16 cellular contexts compared by ENCODE assay signal in the genomic region with DNA sequence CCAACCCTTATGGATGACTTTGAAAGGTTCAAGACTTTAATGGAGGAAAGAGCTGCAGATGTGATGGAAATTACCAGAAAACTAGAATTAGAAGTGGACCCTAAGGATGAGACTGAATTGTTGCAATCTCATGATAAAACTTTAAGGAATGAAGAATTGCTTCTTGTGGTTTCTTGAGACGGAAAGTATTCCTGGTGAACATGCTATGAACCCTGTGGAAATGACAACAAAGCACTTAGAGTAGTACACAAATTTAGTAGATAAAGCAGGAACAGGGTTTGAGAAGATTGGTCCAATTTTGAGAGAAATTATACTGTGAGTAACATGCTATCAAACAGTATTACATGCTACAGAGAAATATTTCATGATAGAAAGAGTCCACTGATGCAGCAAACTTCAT.
DNase-seq lines count a peak whose midpoint lies in the region; ATAC-seq and TF ChIP-seq lines count a peak whose summit lies in the region.
"Had no signal": no experiment of that assay in that cellular context is flagged by ENCODE, and none has a peak within 500 bp of the region (broad histone marks: within the 10 kb centered on the region; RNA-seq: fewer than 3 reads in every experiment).

No MANE protein-coding gene starts in this region.

- DNase-seq in AG09309 (ENCODE audit: low read depth) = peak; percentile 48
- DNase-seq in GM04504 (ENCODE audit: low read depth) = peak; percentile 28
- DNase-seq in astrocyte of the hippocampus (ENCODE audit: low read depth, low spot score) = peak; percentile 29
- peak; percentile 35 for DNase-seq in non-pigmented ciliary epithelial cell (ENCODE audit: low read depth)
- no peak for DNase-seq in foreskin fibroblast
- DNase-seq in NCI-H345 treated with DMSO at 0.1 percent for 48 hours (lab: John Stamatoyannopoulos, UW; ENCODE audit: unreplicated experiment) = no peak
- DNase-seq: AML-193, DMS79 treated with DMSO at 0.1 percent for 48 hours, NCI-H1048, NCI-H1436, NCI-H1930, NCI-H226, NCI-H526, SJCRH30 had no signal

- TF ChIP-seq CTCF in AG09309 (IDR thresholded peaks at IDR 0.05; ENCODE audit: control insufficient read depth, insufficient read depth, low read depth, low read length, missing control alignments) = no peak
- no peak for TF ChIP-seq CTCF in foreskin fibroblast (IDR thresholded peaks at IDR 0.05; ENCODE audit: low read depth, low read length)

- ATAC-seq in GM21515 (IDR thresholded peaks at IDR 0.05; ENCODE audit: unreplicated experiment) (no peak), GM21786 (IDR thresholded peaks at IDR 0.05; ENCODE audit: unreplicated experiment) (no peak)

- H3K4me3 ChIP-seq in AG09309 (ENCODE audit: control insufficient read depth, low read depth, low read length) (no peak overlapping the region), foreskin fibroblast (ENCODE audit: low read depth in 1 of 2, low read length in 2 of 2) (no peak overlapping the region)
- H3K4me3 ChIP-seq: SJCRH30 had no signal

Comparison
In these comparisons a context has a peak if more than half of its experiments do, and no peak if none do; other contexts are left out.
1. DNase-seq: peak in AG09309 (single experiment), GM04504 (single experiment), astrocyte of the hippocampus (single experiment) and non-pigmented ciliary epithelial cell (single experiment); none in foreskin fibroblast (0 of 2) and NCI-H345 treated with DMSO at 0.1 percent for 48 hours (single experiment).